ENCODE assay signal across 2 cellular contexts in genomic region chr7:149063481-149063880, GRCh38.
TF ChIP-seq lines count a peak whose summit lies in the region.

No MANE protein-coding gene starts in this region.

TF ChIP-seq in HepG2, 621 proteins besides CTCF, POLR2A, EP300 and RAD21 (continues in another document):
- TF ChIP-seq REXO4 (CRISPR knock-in tag; IDR thresholded peaks at IDR 0.05; ENCODE audit: borderline replicate concordance): no peak
- no peak for TF ChIP-seq ZNF354B (CRISPR knock-in tag; IDR thresholded peaks at IDR 0.05)
- TF ChIP-seq ZBTB34 (CRISPR knock-in tag; IDR thresholded peaks at IDR 0.05): no peak
- TF ChIP-seq AHDC1 (CRISPR knock-in tag; IDR thresholded peaks at IDR 0.05; ENCODE audit: borderline replicate concordance): no peak
- no peak for TF ChIP-seq ZBTB44 (CRISPR knock-in tag; IDR thresholded peaks at IDR 0.05)
- no peak for TF ChIP-seq ZFYVE20 (CRISPR knock-in tag; IDR thresholded peaks at IDR 0.05; ENCODE audit: borderline replicate concordance, low read depth)
- TF ChIP-seq ZNF280B (CRISPR knock-in tag; IDR thresholded peaks at IDR 0.05; ENCODE audit: borderline replicate concordance): no peak
- TF ChIP-seq E2F2 (CRISPR knock-in tag; IDR thresholded peaks at IDR 0.05; ENCODE audit: borderline replicate concordance): no peak

TF ChIP-seq in HCT116, 20 proteins besides CTCF, POLR2A, EP300 and RAD21:
- TF ChIP-seq FOSL1 (IDR thresholded peaks at IDR 0.05; ENCODE audit: low read depth): no peak
- no peak for TF ChIP-seq REST (IDR thresholded peaks at IDR 0.05; ENCODE audit: low read depth)
- TF ChIP-seq EGR1 (IDR thresholded peaks at IDR 0.05; ENCODE audit: low read depth): no peak
- no peak for TF ChIP-seq MAX (IDR thresholded peaks at IDR 0.05)
- TF ChIP-seq EZH2phosphoT487 (IDR thresholded peaks at IDR 0.05; ENCODE audit: borderline replicate concordance): no peak
- no peak for TF ChIP-seq POLR2AphosphoS5 (IDR thresholded peaks at IDR 0.05; ENCODE audit: low read depth, low read length)
TF ChIP-seq in HCT116: peak in this region for 0.
